In genomic region chr1:161198206-161198876, GRCh38 we compare ENCODE assay signal across 8 cellular contexts. TPM values are rescaled to one million over a fixed set of nuclear protein-coding genes. Genes with fewer than 3 reads are reported as not detected.
DNase-seq lines count a peak whose midpoint lies in the region; ATAC-seq and TF ChIP-seq lines count a peak whose summit lies in the region.

No MANE protein-coding gene starts in this region.

- peak; percentile 48 for DNase-seq in ELR (ENCODE audit: low read depth)
- peak; percentile 78 for DNase-seq in RPMI8226
- DNase-seq in foreskin fibroblast: peak; percentile 50 to 70
- DNase-seq in posterior vena cava (ENCODE audit: low spot score): peak; percentile 86
- DNase-seq in HPDE6-E6E7 (ENCODE audit: extremely low spot score): no peak
- DNase-seq in NCI-H2029 (lab: John Stamatoyannopoulos, UW): no peak

- H3K4me3 ChIP-seq in foreskin fibroblast (ENCODE audit: low read depth in 1 of 2, low read length in 2 of 2): peak overlapping the region; percentile 45 to 68

- peak; percentile 10 for TF ChIP-seq CTCF in foreskin fibroblast (IDR thresholded peaks at IDR 0.05; ENCODE audit: low read depth, low read length)

- intact Hi-C loops in posterior vena cava (cut with DNase I): loop anchor here in 1 of 2 donors (10.0 kb wide), 1 partner anchor 186 kb away; no protein-coding TSS in a partner anchor

- ATAC-seq in HG03354 (IDR thresholded peaks at IDR 0.05; ENCODE audit: poor library complexity, severe bottlenecking, unreplicated experiment) (no peak), HG02870 (IDR thresholded peaks at IDR 0.05; ENCODE audit: unreplicated experiment) (no peak)

RNA-seq across cellular contexts. Expression of gene ADAMTS4, which starts 0.5 kb away (rescaled TPM):
- total RNA-seq in posterior vena cava: 100 to 1,000 TPM in 1 of 2 donors, 10 to 100 TPM in 1; 28.0 to 125 TPM

RNA-seq across cellular contexts. Expression of gene NDUFS2, which starts 3.8 kb away (rescaled TPM):
- 10 to 100 TPM; 54.3 to 57.9 TPM for total RNA-seq in posterior vena cava

RNA-seq across cellular contexts. Expression of gene FCER1G, which starts 16.8 kb away (rescaled TPM):
- 100 to 1,000 TPM in 1 of 2 donors, 10 to 100 TPM in 1; 40.4 to 101 TPM for total RNA-seq in posterior vena cava

RNA-seq across cellular contexts. Expression of gene B4GALT3, which starts 21.0 kb away (rescaled TPM):
- 10 to 100 TPM; 12.7 to 17.3 TPM for total RNA-seq in posterior vena cava

RNA-seq across cellular contexts. Expression of gene APOA2, which starts 25.1 kb away (rescaled TPM):
- not detected for total RNA-seq in posterior vena cava

Comparison
In these comparisons a context has a peak if more than half of its experiments do, and no peak if none do; other contexts are left out.
1. DNase-seq: peak in ELR (single experiment), RPMI8226 (single experiment), foreskin fibroblast (2 of 2) and posterior vena cava (single experiment); none in HPDE6-E6E7 (single experiment) and NCI-H2029 (single experiment).